ENCODE assay signal across 7 cellular contexts in genomic region chr17:7383742-7384488, GRCh38. TPM values are rescaled to one million over a fixed set of nuclear protein-coding genes. Genes with fewer than 3 reads are reported as not detected.
DNase-seq lines count a peak whose midpoint lies in the region; ATAC-seq and TF ChIP-seq lines count a peak whose summit lies in the region.
"Had no signal": no experiment of that assay in that cellular context is flagged by ENCODE, and none has a peak within 500 bp of the region (broad histone marks: within the 10 kb centered on the region; RNA-seq: fewer than 3 reads in every experiment).

No MANE protein-coding gene starts in this region.

- H3K79me2 ChIP-seq in neural progenitor cell (ENCODE audit: low read depth), result no peaks in the 10 kb centered on the region

- H3K36me3 ChIP-seq in brain microvascular endothelial cell (replicated peaks) (peaks cover 5% of the 10 kb centered on the region), neural progenitor cell (no peaks in the 10 kb centered on the region)

- H3K4me3 ChIP-seq in brain microvascular endothelial cell (ENCODE audit: low read depth, low read length), result peak overlapping the region; percentile 42
- peak overlapping the region; percentile 45 for H3K4me3 ChIP-seq in neural progenitor cell

- H3K36me3 Mint-ChIP-seq in neural progenitor cell, result peaks cover 3% of the 10 kb centered on the region

- no peak overlapping the region for H3K9ac ChIP-seq in neural progenitor cell

- peaks cover 5% of the 10 kb centered on the region for H3K9me3 ChIP-seq in neural progenitor cell (ENCODE audit: low read depth)

- H3K27ac ChIP-seq in brain microvascular endothelial cell (no peak overlapping the region), neural progenitor cell (no peak overlapping the region)

- H3K27me3 Mint-ChIP-seq in neural progenitor cell (ENCODE audit: insufficient read depth, low read depth), result peaks cover 43% of the 10 kb centered on the region

- H3K27ac Mint-ChIP-seq in neural progenitor cell, result no peak overlapping the region

- peak overlapping the region; percentile 85 for H3K4me2 ChIP-seq in neural progenitor cell

- H2AFZ ChIP-seq in neural progenitor cell (replicated peaks), result peak overlapping the region; percentile 60

- ATAC-seq in GM18519 (IDR thresholded peaks at IDR 0.05; ENCODE audit: low FRiP score, unreplicated experiment), result peak; percentile 50

- H3K27me3 ChIP-seq in brain microvascular endothelial cell (replicated peaks), result peaks cover 20% of the 10 kb centered on the region
- H3K27me3 ChIP-seq in neural progenitor cell, result peaks cover 57% of the 10 kb centered on the region

- DNase-seq in NCI-H526 treated with DMSO at 0.1 percent for 48 hours (lab: John Stamatoyannopoulos, UW) (peak; percentile 13), brain microvascular endothelial cell (no peak), neural progenitor cell (ENCODE audit: low spot score) (peak; percentile 91), GF-D8 (lab: John Stamatoyannopoulos, UW) (no peak), medulla oblongata (ENCODE audit: extremely low spot score) (no peak)

- H4K20me1 ChIP-seq in neural progenitor cell (ENCODE audit: low read depth), result peaks cover 5% of the 10 kb centered on the region

- peaks cover 13% of the 10 kb centered on the region for H3K9me3 Mint-ChIP-seq in neural progenitor cell

- in situ Hi-C loops in brain microvascular endothelial cell (cut with HindIII; ENCODE audit: low pct_ligation_motif_present, low sequenced_read_pairs), result no loop called here

- no peak for TF ChIP-seq CTCF in brain microvascular endothelial cell (IDR thresholded peaks at IDR 0.05; ENCODE audit: low read depth, low read length, missing control alignments)
- TF ChIP-seq CTCF in neural progenitor cell (IDR thresholded peaks at IDR 0.05), result no peak

- H3K4me1 Mint-ChIP-seq in neural progenitor cell, result peaks cover 11% of the 10 kb centered on the region

- H3K4me3 Mint-ChIP-seq in neural progenitor cell, result peak overlapping the region; percentile 36

- H3K4me1 ChIP-seq in neural progenitor cell, result peaks cover 8% of the 10 kb centered on the region

- H3F3A ChIP-seq in neural progenitor cell (ENCODE audit: low read depth), result peaks cover 18% of the 10 kb centered on the region

RNA-seq across cellular contexts. Expression of gene TNK1, which starts 3.0 kb away (rescaled TPM):
- total RNA-seq in neural progenitor cell (ENCODE audit: low replicate concordance), result 1.8 and 4.0 TPM in 2 replicates

RNA-seq across cellular contexts. Expression of gene PLSCR3, which starts 10.4 kb away (rescaled TPM):
- 6.6 and 17.5 TPM in 2 replicates for total RNA-seq in neural progenitor cell (ENCODE audit: low replicate concordance)

RNA-seq across cellular contexts. Expression of gene TMEM256, which starts 20.0 kb away (rescaled TPM):
- total RNA-seq in neural progenitor cell (ENCODE audit: low replicate concordance), result 72.0 and 152 TPM in 2 replicates

RNA-seq across cellular contexts. Expression of gene NLGN2, which starts 23.7 kb away (rescaled TPM):
- total RNA-seq in neural progenitor cell (ENCODE audit: low replicate concordance), result 13.9 and 36.5 TPM in 2 replicates

RNA-seq across cellular contexts. Expression of gene TMEM95, which starts 29.0 kb away (rescaled TPM):
- total RNA-seq in neural progenitor cell (ENCODE audit: low replicate concordance), result not detected in 2 replicates
- total RNA-seq: T-helper 2 cell treated with Interferon-gamma antibody and Interleukin-4, amounts not matched to agents 100 ng/mL and 5 ng/mL, for 36 hours had no signal

Comparison
In these comparisons a context has a peak if more than half of its experiments do, and no peak if none do; other contexts are left out.
1. DNase-seq: peak in NCI-H526 treated with DMSO at 0.1 percent for 48 hours (single experiment) and neural progenitor cell (single experiment); none in brain microvascular endothelial cell (single experiment), GF-D8 (single experiment) and medulla oblongata (single experiment).